In the genomic region with DNA sequence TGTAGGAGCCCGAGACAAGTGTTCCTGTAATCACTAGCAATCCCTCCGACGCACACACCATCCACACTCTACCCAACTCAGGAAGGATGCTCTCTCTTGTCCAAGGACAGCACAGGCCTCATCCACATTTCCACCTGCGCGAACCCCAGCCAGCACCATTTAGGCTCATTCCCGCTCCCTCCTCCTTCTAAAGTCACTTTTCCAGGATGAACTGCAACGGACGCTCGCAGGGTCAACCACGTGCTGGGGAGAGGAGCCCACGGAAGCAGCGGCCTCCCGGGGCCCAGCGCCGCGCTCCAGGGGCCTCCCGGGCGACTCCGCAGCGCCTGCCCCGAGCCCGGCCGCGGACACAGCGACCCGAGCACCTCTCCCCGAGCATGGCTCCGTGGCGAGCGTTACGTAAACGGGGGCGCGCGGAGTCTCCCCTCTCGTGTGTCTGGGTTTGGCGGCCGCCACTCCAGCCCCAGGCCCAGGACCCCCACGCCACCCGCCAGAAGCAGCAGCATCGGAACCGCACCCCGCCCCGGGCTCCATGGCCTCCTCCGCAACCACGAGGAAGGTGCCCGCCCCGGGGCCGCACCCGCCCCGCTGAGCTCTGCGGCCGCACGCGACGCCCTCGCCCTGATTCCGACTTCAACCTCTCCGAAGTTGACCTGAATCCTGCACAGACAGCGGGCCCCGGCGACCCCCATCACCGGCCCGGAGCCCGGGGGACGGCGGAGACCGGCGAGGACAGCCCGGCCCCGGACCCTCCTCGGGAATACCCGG, we compare ENCODE assay signal across 8 cellular contexts. TPM values are rescaled to one million over a fixed set of nuclear protein-coding genes. Genes with fewer than 3 reads are reported as not detected.
A peak's percentile ranks its signal among the peaks of the same experiment; 100 is the strongest.
DNase-seq lines count a peak whose midpoint lies in the region; ATAC-seq, FAIRE-seq and TF ChIP-seq lines count a peak whose summit lies in the region.

No MANE protein-coding gene starts in this region.

- peaks cover 2 to 13% of the 10 kb centered on the region in 2 donors for H3K4me1 ChIP-seq in esophagus (ENCODE audit: control insufficient read depth in 2 of 2, insufficient read depth in 2 of 2, low read length in 1 of 2)
- peaks cover 19% of the 10 kb centered on the region in 2 donors for H3K4me1 ChIP-seq in thyroid gland

- no peak for FAIRE-seq in D721Med (lab: Jason Lieb, UNC)

- H3K9me3 ChIP-seq in esophagus (ENCODE audit: control insufficient read depth in 2 of 2, insufficient read depth in 1 of 2, low read depth in 1 of 2, low read length in 1 of 2): no peaks in the 10 kb centered on the region
- H3K9me3 ChIP-seq in thyroid gland: no peaks in the 10 kb centered on the region

- peak overlapping the region; percentile 90 to 97 (median 94) for H3K4me3 Mint-ChIP-seq in naive B cell

- 1% methylated on average over 68 to 73 of the region's 73 CpGs for WGBS in esophagus, 2 donors
- 1 to 4% methylated on average over 12 to 13 of the region's 73 CpGs for WGBS in thyroid gland, 2 donors

- peaks cover 38 to 50% (median 45%) of the 10 kb centered on the region in 3 donors for H3K4me1 Mint-ChIP-seq in naive B cell

- H3K4me3 ChIP-seq in HFF-Myc (replicated peaks; ENCODE audit: low read depth, low read length): peak overlapping the region; percentile 91
- H3K4me3 ChIP-seq in esophagus (ENCODE audit: low read depth in 1 of 2, low read length in 2 of 2): peak overlapping the region; percentile 62 to 81
- H3K4me3 ChIP-seq in thyroid gland (replicated peaks in 1 of 3): peak overlapping the region; percentile 78 to 91 (median 84)

- TF ChIP-seq CTCF in GM13977 (IDR thresholded peaks at IDR 0.05; ENCODE audit: extremely low read depth, insufficient read depth, missing control alignments) (no peak), HFF-Myc (IDR thresholded peaks at IDR 0.05; ENCODE audit: low read depth, low read length, missing control alignments) (no peak), thyroid gland (IDR thresholded peaks at IDR 0.05) (no peak), D721Med (IDR thresholded peaks at IDR 0.05; ENCODE audit: insufficient read depth, missing control alignments) (no peak)

- peak overlapping the region; percentile 99 to 100 (median 99) for H3K27ac Mint-ChIP-seq in naive B cell

- peak; percentile 13 to 14 for ATAC-seq in naive B cell (ENCODE audit: low read depth in 2 of 2)

- no peaks in the 10 kb centered on the region for H3K27me3 Mint-ChIP-seq in naive B cell

- no peaks in the 10 kb centered on the region for H3K27me3 ChIP-seq in esophagus (ENCODE audit: control insufficient read depth in 1 of 2, insufficient read depth in 2 of 2, low read length in 2 of 2)
- H3K27me3 ChIP-seq in thyroid gland: no peaks in the 10 kb centered on the region

- no peak for TF ChIP-seq POLR2A in thyroid gland (IDR thresholded peaks at IDR 0.05)

- intact Hi-C loops in thyroid gland (cut with DNase I): loop anchor here (10.0 kb wide), 1 partner anchor 115 kb away; no protein-coding TSS in a partner anchor

- H3K36me3 ChIP-seq in esophagus (ENCODE audit: control insufficient read depth in 2 of 2, insufficient read depth in 2 of 2, low read length in 1 of 2): peaks cover 2 to 20% of the 10 kb centered on the region in 2 donors
- H3K36me3 ChIP-seq in thyroid gland: peaks cover 26% of the 10 kb centered on the region in 2 donors

- peak; percentile 66 for DNase-seq in GM13977 (ENCODE audit: low spot score)
- DNase-seq in HFF-Myc (ENCODE audit: extremely low read depth, low read depth): no peak
- peak; percentile 51 for DNase-seq in NCI-H146 (lab: John Stamatoyannopoulos, UW)
- DNase-seq in activated T-cell treated with anti-CD3 and anti-CD28 coated beads for 48 hours (ENCODE audit: low read depth): peak; percentile 45
- DNase-seq in naive B cell: peak; percentile 61
- DNase-seq in thyroid gland: peak; percentile 24 to 33
- DNase-seq in D721Med (ENCODE audit: insufficient read length, low spot score): no peak

- peak overlapping the region; percentile 97 to 99 for H3K27ac ChIP-seq in esophagus (ENCODE audit: low read depth in 2 of 2, low read length in 1 of 2)
- H3K27ac ChIP-seq in thyroid gland: peak overlapping the region; percentile 95 to 100 (median 98)

- H3K9me3 Mint-ChIP-seq in naive B cell: no peaks in the 10 kb centered on the region

- H3K36me3 Mint-ChIP-seq in naive B cell: peaks cover 18 to 29% of the 10 kb centered on the region in 2 donors

- in situ Hi-C loops in GM13977 (cut with MboI; ENCODE audit: low pct_unique_long_range_greater_than_20kb, low sequenced_read_pairs, unreplicated experiment): loop anchor here (25.0 kb wide), 1 partner anchor 328 kb away; no protein-coding TSS in a partner anchor

RNA-seq across cellular contexts. Expression of a gene that starts 0.7 kb away (rescaled TPM):
- polyA plus RNA-seq in esophagus: 10 to 100 TPM; 17.0 to 17.6 TPM
- polyA plus RNA-seq in naive B cell (ENCODE audit: low read depth in 6 of 6): 10 to 100 TPM; 14.9 to 37.9 (median 24.5) TPM
- total RNA-seq in thyroid gland: 10 to 100 TPM; 33.9 to 61.5 (median 46.6) TPM

RNA-seq across cellular contexts. Expression of a gene that starts 57.9 kb away (rescaled TPM):
- 10 to 100 TPM; 36.0 to 52.8 TPM for polyA plus RNA-seq in esophagus
- polyA plus RNA-seq in naive B cell (ENCODE audit: low read depth in 6 of 6): 100 to 1,000 TPM; 165 to 235 (median 190) TPM
- 10 to 100 TPM; 69.0 to 94.5 (median 75.7) TPM for total RNA-seq in thyroid gland

Comparison
In these comparisons a context has a peak if more than half of its experiments do, and no peak if none do; other contexts are left out.
1. DNase-seq: peak in GM13977 (single experiment), NCI-H146 (single experiment), activated T-cell treated with anti-CD3 and anti-CD28 coated beads for 48 hours (single experiment), naive B cell (single experiment) and thyroid gland (2 of 2); none in HFF-Myc (single experiment) and D721Med (single experiment).
2. Peak in every context shown above with its lines, with median percentiles within 50 percentile points of each other: H3K4me3 ChIP-seq.